Comparison of ENCODE assay signal across 22 cellular contexts in genomic region chr9:72173080-72173479, GRCh38. TPM values are rescaled to one million over a fixed set of nuclear protein-coding genes. Genes with fewer than 3 reads are reported as not detected.
"Had no signal": no experiment of that assay in that cellular context is flagged by ENCODE, and none has a peak within 500 bp of the region (broad histone marks: within the 10 kb centered on the region; RNA-seq: fewer than 3 reads in every experiment).

No MANE protein-coding gene starts in this region.

- H3K4me3 ChIP-seq: body of pancreas, dorsolateral prefrontal cortex, gastroesophageal sphincter, left ventricle myocardium inferior, right atrium auricular region had no signal

- H3K4me1 Mint-ChIP-seq: activated CD4-positive, alpha-beta T cell treated with anti-CD3 and anti-CD28 coated beads, Interleukin-2, amount 10 ng/mL, durations not matched to agents 7 days and 5 days; immature natural killer cell had no signal

- H3K27ac ChIP-seq: body of pancreas, dorsolateral prefrontal cortex, gastroesophageal sphincter, left ventricle myocardium inferior, right atrium auricular region had no signal

- H3K27ac Mint-ChIP-seq: activated CD4-positive, alpha-beta T cell treated with anti-CD3 and anti-CD28 coated beads, Interleukin-2, amount 10 ng/mL, durations not matched to agents 7 days and 5 days; activated naive CD4-positive, alpha-beta T cell treated with anti-CD3 and anti-CD28 coated beads for 36 hours; endodermal cell; immature natural killer cell; progenitor cell of endocrine pancreas; type B pancreatic cell had no signal

- H3K9me3 Mint-ChIP-seq: activated CD4-positive, alpha-beta T cell treated with anti-CD3 and anti-CD28 coated beads, Interleukin-2, amount 10 ng/mL, durations not matched to agents 7 days and 5 days; activated naive CD4-positive, alpha-beta T cell treated with anti-CD3 and anti-CD28 coated beads for 36 hours; activated T-cell treated with anti-CD3 and anti-CD28 coated beads, Interleukin-2, amount 50 U/mL, for 4 hours; endodermal cell; immature natural killer cell; type B pancreatic cell had no signal

- ATAC-seq: activated T-cell treated with anti-CD3 and anti-CD28 coated beads, Interleukin-2, amount 50 U/mL, for 4 hours; body of pancreas; gastroesophageal sphincter had no signal

- H3K27me3 Mint-ChIP-seq: progenitor cell of endocrine pancreas, type B pancreatic cell had no signal

- H3K9me3 ChIP-seq: body of pancreas, left ventricle myocardium inferior, right atrium auricular region had no signal

- H3K36me3 ChIP-seq: gastroesophageal sphincter, left ventricle myocardium inferior, right atrium auricular region had no signal

- H3K4me3 Mint-ChIP-seq: activated CD4-positive, alpha-beta T cell treated with anti-CD3 and anti-CD28 coated beads, Interleukin-2, amount 10 ng/mL, durations not matched to agents 7 days and 5 days; activated naive CD4-positive, alpha-beta T cell treated with anti-CD3 and anti-CD28 coated beads for 36 hours; activated T-cell treated with anti-CD3 and anti-CD28 coated beads, Interleukin-2, amount 50 U/mL, for 4 hours; endodermal cell; immature natural killer cell; neural crest cell; type B pancreatic cell had no signal

- DNase-seq: activated CD4-positive, alpha-beta T cell treated with anti-CD3 and anti-CD28 coated beads, Interleukin-2, amount 10 ng/mL, durations not matched to agents 7 days and 5 days; activated CD8-positive, alpha-beta memory T cell treated with anti-CD3 and anti-CD28 coated beads, Interleukin-2, amount 50 U/mL, for 4 hours; activated naive CD4-positive, alpha-beta T cell treated with anti-CD3 and anti-CD28 coated beads for 36 hours; activated T-cell treated with anti-CD3 and anti-CD28 coated beads, Interleukin-2, amount 50 U/mL, for 4 hours; caudate nucleus; dorsolateral prefrontal cortex; endodermal cell; immature natural killer cell; kidney glomerular epithelial cell; left ventricle myocardium inferior; mammary epithelial cell; stimulated activated CD4-positive, alpha-beta T cell treated with anti-CD3 and anti-CD28 coated beads, Interleukin-2, amount 100 ng/mL, for 24 hours; stimulated activated naive CD4-positive, alpha-beta T cell treated with Interleukin-2 at 50 U/mL for 16 hours; T1000 had no signal

- H3K27me3 ChIP-seq: body of pancreas, dorsolateral prefrontal cortex, gastroesophageal sphincter, right atrium auricular region had no signal

- H3K36me3 Mint-ChIP-seq: immature natural killer cell, type B pancreatic cell had no signal

- H3K4me1 ChIP-seq: gastroesophageal sphincter, right atrium auricular region had no signal

RNA-seq across cellular contexts. Expression of gene GDA, which starts 23.8 kb away (rescaled TPM):
- total RNA-seq: activated CD4-positive, alpha-beta T cell treated with anti-CD3 and anti-CD28 coated beads, Interleukin-2, amount 10 ng/mL, durations not matched to agents 7 days and 5 days; activated naive CD4-positive, alpha-beta T cell treated with anti-CD3 and anti-CD28 coated beads for 36 hours; gastroesophageal sphincter; mammary epithelial cell; myocyte; omental fat pad had no signal
- polyA plus RNA-seq: immature natural killer cell had no signal
